ENCODE assay signal across 18 cellular contexts in the genomic region with DNA sequence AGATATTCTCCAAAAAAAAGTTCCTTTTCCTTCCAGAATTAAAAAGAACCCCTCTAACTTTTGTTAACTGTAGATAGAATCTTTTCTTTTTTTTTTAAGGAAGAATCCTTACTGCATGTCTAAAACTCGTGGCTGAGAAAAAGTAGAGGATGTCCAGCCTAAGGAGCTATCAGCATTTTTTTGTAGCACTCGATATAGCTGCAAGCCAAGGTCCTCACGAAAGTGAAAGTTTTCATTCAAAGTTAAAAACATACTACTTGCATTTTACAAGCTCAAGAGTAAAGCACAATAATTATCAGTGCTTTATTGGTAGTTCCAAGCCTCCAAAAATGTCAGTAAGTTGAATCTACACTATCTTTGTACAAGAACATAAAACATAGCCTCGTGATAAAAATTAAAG. TPM values are rescaled to one million over a fixed set of nuclear protein-coding genes. Genes with fewer than 3 reads are reported as not detected.
DNase-seq lines count a peak whose midpoint lies in the region; ATAC-seq, FAIRE-seq and TF ChIP-seq lines count a peak whose summit lies in the region.
"Had no signal": no experiment of that assay in that cellular context is flagged by ENCODE, and none has a peak within 500 bp of the region (broad histone marks: within the 10 kb centered on the region; RNA-seq: fewer than 3 reads in every experiment).

No MANE protein-coding gene starts in this region.

- H3K4me1 ChIP-seq in PC-9 (replicated peaks; ENCODE audit: insufficient read depth) = peaks cover 79% of the 10 kb centered on the region
- H3K4me1 ChIP-seq in prostate gland (replicated peaks) = no peaks in the 10 kb centered on the region
- peaks cover 0 to 2% of the 10 kb centered on the region in 2 donors for H3K4me1 ChIP-seq in small intestine (ENCODE audit: control insufficient read depth in 2 of 2, insufficient read depth in 1 of 2, low read depth in 1 of 2, low read length in 1 of 2)
- H3K4me1 ChIP-seq: BLaER1 had no signal

- FAIRE-seq in small intestine (lab: Jason Lieb, UNC) = no peak
- FAIRE-seq: GM19239 had no signal

- CTCF ChIA-PET in PC-9 (lab: Charles Lee) = interaction anchor here (0.6 to 1.5 kb wide), 3 partner anchors 126 to 869 kb away, joined by 3 to 6 read pairs (median 3); no protein-coding TSS in a partner anchor

- no peaks in the 10 kb centered on the region for H4K20me1 ChIP-seq in PC-9 (ENCODE audit: insufficient read depth)
- H4K20me1 ChIP-seq: BLaER1 had no signal

- H3K27ac ChIP-seq in PC-9 (peak overlapping the region; percentile 92), prostate gland (peak overlapping the region; percentile 68 to 69), small intestine (ENCODE audit: low read depth in 1 of 2, low read length in 1 of 2) (no peak overlapping the region)
- H3K27ac ChIP-seq: BLaER1, thyroid gland, WERI-Rb-1 had no signal

- ATAC-seq in GM19035 (IDR thresholded peaks at IDR 0.05; ENCODE audit: unreplicated experiment) (peak; percentile 42), HG03442 (IDR thresholded peaks at IDR 0.05; ENCODE audit: unreplicated experiment) (no peak)
- ATAC-seq: activated T-helper 17 cell treated with anti-CD3 and anti-CD28 coated beads, Interleukin-2, amount 50 U/mL, for 72 hours; sciatic nerve; T-cell had no signal

- no peaks in the 10 kb centered on the region for H3K9me2 ChIP-seq in PC-9 (ENCODE audit: insufficient read depth)

- H3K4me3 ChIP-seq in PC-9 = no peak overlapping the region
- H3K4me3 ChIP-seq in prostate gland = no peak overlapping the region
- no peak overlapping the region for H3K4me3 ChIP-seq in small intestine (ENCODE audit: low read depth in 1 of 2, low read length in 2 of 2)
- H3K4me3 ChIP-seq: BLaER1, thyroid gland had no signal

- no peaks in the 10 kb centered on the region for H3K27me3 ChIP-seq in PC-9 (ENCODE audit: insufficient read depth, low read depth)
- H3K27me3 ChIP-seq in prostate gland (replicated peaks; ENCODE audit: insufficient read depth) = no peaks in the 10 kb centered on the region
- H3K27me3 ChIP-seq in small intestine (ENCODE audit: control insufficient read depth in 2 of 2, insufficient read depth in 2 of 2, low read length in 2 of 2) = no peaks in the 10 kb centered on the region
- H3K27me3 ChIP-seq: BLaER1, thyroid gland had no signal

- DNase-seq in PC-9 = no peak
- DNase-seq in fibroblast of peridontal ligament (ENCODE audit: extremely low read depth) = peak; percentile 70
- no peak for DNase-seq in prostate gland (ENCODE audit: low spot score)
- DNase-seq in small intestine = no peak
- no peak for DNase-seq in effector CD8-positive, alpha-beta T cell (lab: John Stamatoyannopoulos, UW)
- no peak for DNase-seq in GM03348 (ENCODE audit: low spot score)
- DNase-seq: activated CD8-positive, alpha-beta memory T cell treated with anti-CD3 and anti-CD28 coated beads for 24 hours; immature natural killer cell; NCI-H526; T-cell; thyroid gland; WERI-Rb-1 had no signal

- H2AFZ ChIP-seq in PC-9 = no peak overlapping the region

- H3K36me3 ChIP-seq in PC-9 (ENCODE audit: low read depth) (no peaks in the 10 kb centered on the region), prostate gland (no peaks in the 10 kb centered on the region), small intestine (ENCODE audit: control insufficient read depth in 2 of 2, insufficient read depth in 2 of 2, low read length in 2 of 2) (no peaks in the 10 kb centered on the region)
- H3K36me3 ChIP-seq: BLaER1, thyroid gland, WERI-Rb-1 had no signal

- no peaks in the 10 kb centered on the region for H3K79me2 ChIP-seq in PC-9 (ENCODE audit: low read depth)

- TF ChIP-seq CTCF in PC-9 (conservative IDR thresholded peaks at IDR 0.05) = no peak
- TF ChIP-seq CTCF in prostate gland (IDR thresholded peaks at IDR 0.05) = no peak

- H3K4me2 ChIP-seq in PC-9 = peak overlapping the region; percentile 71
- H3K4me2 ChIP-seq: BLaER1 had no signal

- H3K9me3 ChIP-seq in PC-9 (ENCODE audit: insufficient read depth, low read depth) = no peaks in the 10 kb centered on the region
- H3K9me3 ChIP-seq in prostate gland = no peaks in the 10 kb centered on the region
- no peaks in the 10 kb centered on the region for H3K9me3 ChIP-seq in small intestine (ENCODE audit: control insufficient read depth, low read depth)
- H3K9me3 ChIP-seq: BLaER1, thyroid gland had no signal

- no TSS peak for BruUV-seq in PC-9 (replicated peaks; lab: Mats Ljungman, UMichigan)

- no peak for TF ChIP-seq POLR2A in prostate gland (IDR thresholded peaks at IDR 0.05)

- intact Hi-C loops in PC-9 (cut with micrococcal nuclease; ENCODE audit: unreplicated experiment) = no loop called here
- intact Hi-C loops in prostate gland (cut with DNase I) = no loop called here

- H3F3A ChIP-seq in PC-9 (ENCODE audit: insufficient read depth, low read depth) = peaks cover 68% of the 10 kb centered on the region

- 5% methylated on average over 4 of the region's 4 CpGs for WGBS in prostate gland
- 5 to 25% (median 11%) methylated on average over 4 of the region's 4 CpGs for WGBS in small intestine, 3 donors

- POLR2A ChIA-PET in PC-9 (lab: Charles Lee; ENCODE audit: unreplicated experiment) = interaction anchor here (0.6 kb wide), 2 partner anchors 10 to 1576 kb away, joined by 4 to 5 read pairs; no protein-coding TSS in a partner anchor

RNA-seq across cellular contexts. Expression of a gene that starts 28.7 kb away (rescaled TPM):
- 9.7 and 12.9 TPM in 2 replicates for total RNA-seq in PC-9 (2021)
- total RNA-seq in prostate gland = 10 to 100 TPM in 1 of 2 donors, 1 to 10 TPM in 1; 8.7 to 13.7 TPM
- 1 to 10 TPM; 3.2 to 4.9 (median 3.5) TPM for polyA plus RNA-seq in small intestine

Comparison
In these comparisons a context has a peak if more than half of its experiments do, and no peak if none do; other contexts are left out.
1. H3K27ac ChIP-seq: peak in PC-9 (single experiment) and prostate gland (2 of 2); none in small intestine (0 of 2).